In genomic region chr12:57474430-57474829, GRCh38 we compare ENCODE assay signal across 14 cellular contexts. TPM values are rescaled to one million over a fixed set of nuclear protein-coding genes. Genes with fewer than 3 reads are reported as not detected.
DNase-seq lines count a peak whose midpoint lies in the region; ATAC-seq, FAIRE-seq and TF ChIP-seq lines count a peak whose summit lies in the region.
"Had no signal": no experiment of that assay in that cellular context is flagged by ENCODE, and none has a peak within 500 bp of the region (broad histone marks: within the 10 kb centered on the region; RNA-seq: fewer than 3 reads in every experiment).

No MANE protein-coding gene starts in this region.

- peaks cover 44% of the 10 kb centered on the region for H3K36me3 Mint-ChIP-seq in T-helper 1 cell treated with Interleukin-12 subunit alpha and Interleukin-12 subunit beta and Interleukin-4 antibody, amounts not matched to agents 30 μg/mL and 1 μg/mL, for 36 hours (ENCODE audit: low read depth)
- peaks cover 60% of the 10 kb centered on the region for H3K36me3 Mint-ChIP-seq in activated naive CD8-positive, alpha-beta T cell treated with anti-CD3 and anti-CD28 coated beads for 36 hours
- peaks cover 15% of the 10 kb centered on the region for H3K36me3 Mint-ChIP-seq in natural killer cell treated with Interleukin-12 subunit alpha and Interleukin-12 subunit beta and Interleukin-15 and Interleukin-18, amount 100 ng/mL, for 72 hours

- no peak for ATAC-seq in natural killer cell treated with Interleukin-12 subunit alpha and Interleukin-12 subunit beta and Interleukin-15 and Interleukin-18, amount 100 ng/mL, for 72 hours
- no peak for ATAC-seq in GM21529 (IDR thresholded peaks at IDR 0.05; ENCODE audit: unreplicated experiment)
- ATAC-seq: left lobe of liver had no signal

- H3K9me3 Mint-ChIP-seq in T-helper 1 cell treated with Interleukin-12 subunit alpha and Interleukin-12 subunit beta and Interleukin-4 antibody, amounts not matched to agents 30 μg/mL and 1 μg/mL, for 36 hours = no peaks in the 10 kb centered on the region
- no peaks in the 10 kb centered on the region for H3K9me3 Mint-ChIP-seq in activated naive CD8-positive, alpha-beta T cell treated with anti-CD3 and anti-CD28 coated beads for 36 hours
- H3K9me3 Mint-ChIP-seq in natural killer cell treated with Interleukin-12 subunit alpha and Interleukin-12 subunit beta and Interleukin-15 and Interleukin-18, amount 100 ng/mL, for 72 hours = no peaks in the 10 kb centered on the region
- H3K9me3 Mint-ChIP-seq: HFFc6 had no signal

- H3K4me1 Mint-ChIP-seq in T-helper 1 cell treated with Interleukin-12 subunit alpha and Interleukin-12 subunit beta and Interleukin-4 antibody, amounts not matched to agents 30 μg/mL and 1 μg/mL, for 36 hours (ENCODE audit: low read depth) = peaks cover 46% of the 10 kb centered on the region
- peaks cover 47% of the 10 kb centered on the region for H3K4me1 Mint-ChIP-seq in activated naive CD8-positive, alpha-beta T cell treated with anti-CD3 and anti-CD28 coated beads for 36 hours
- H3K4me1 Mint-ChIP-seq in natural killer cell treated with Interleukin-12 subunit alpha and Interleukin-12 subunit beta and Interleukin-15 and Interleukin-18, amount 100 ng/mL, for 72 hours (ENCODE audit: low read depth in 2 of 2) = peaks cover 67 to 70% of the 10 kb centered on the region in 2 donors

- peak; percentile 43 for FAIRE-seq in GM12891 (lab: Jason Lieb, UNC)
- FAIRE-seq: A549 had no signal

- H3K4me3 Mint-ChIP-seq in T-helper 1 cell treated with Interleukin-12 subunit alpha and Interleukin-12 subunit beta and Interleukin-4 antibody, amounts not matched to agents 30 μg/mL and 1 μg/mL, for 36 hours = peak overlapping the region; percentile 68
- peak overlapping the region; percentile 63 for H3K4me3 Mint-ChIP-seq in activated naive CD8-positive, alpha-beta T cell treated with anti-CD3 and anti-CD28 coated beads for 36 hours
- H3K4me3 Mint-ChIP-seq in natural killer cell treated with Interleukin-12 subunit alpha and Interleukin-12 subunit beta and Interleukin-15 and Interleukin-18, amount 100 ng/mL, for 72 hours = peak overlapping the region; percentile 75
- H3K4me3 Mint-ChIP-seq: HFFc6 had no signal

- H3K27ac Mint-ChIP-seq in T-helper 1 cell treated with Interleukin-12 subunit alpha and Interleukin-12 subunit beta and Interleukin-4 antibody, amounts not matched to agents 30 μg/mL and 1 μg/mL, for 36 hours = peak overlapping the region; percentile 22
- peak overlapping the region; percentile 43 for H3K27ac Mint-ChIP-seq in activated naive CD8-positive, alpha-beta T cell treated with anti-CD3 and anti-CD28 coated beads for 36 hours
- H3K27ac Mint-ChIP-seq in natural killer cell treated with Interleukin-12 subunit alpha and Interleukin-12 subunit beta and Interleukin-15 and Interleukin-18, amount 100 ng/mL, for 72 hours = peak overlapping the region; percentile 77 to 87
- H3K27ac Mint-ChIP-seq: HFFc6 had no signal

- no peak for TF ChIP-seq POLR2A in GM12891 (IDR thresholded peaks at IDR 0.05; ENCODE audit: low read depth, low read length)

- no peaks in the 10 kb centered on the region for H3K27me3 Mint-ChIP-seq in T-helper 1 cell treated with Interleukin-12 subunit alpha and Interleukin-12 subunit beta and Interleukin-4 antibody, amounts not matched to agents 30 μg/mL and 1 μg/mL, for 36 hours (ENCODE audit: low read depth)
- no peaks in the 10 kb centered on the region for H3K27me3 Mint-ChIP-seq in activated naive CD8-positive, alpha-beta T cell treated with anti-CD3 and anti-CD28 coated beads for 36 hours
- no peaks in the 10 kb centered on the region for H3K27me3 Mint-ChIP-seq in natural killer cell treated with Interleukin-12 subunit alpha and Interleukin-12 subunit beta and Interleukin-15 and Interleukin-18, amount 100 ng/mL, for 72 hours

- DNase-seq in T-helper 1 cell (no peak), GM12891 (ENCODE audit: insufficient read length, low spot score) (no peak), NCI-H82 (lab: John Stamatoyannopoulos, UW) (no peak), NOMO-1 (lab: John Stamatoyannopoulos, UW; ENCODE audit: unreplicated experiment in 2 of 2) (no peak)
- no peak for DNase-seq in activated naive CD8-positive, alpha-beta T cell treated with anti-CD3 and anti-CD28 coated beads for 36 hours
- DNase-seq in natural killer cell treated with Interleukin-12 subunit alpha and Interleukin-12 subunit beta and Interleukin-15 and Interleukin-18, amount 100 ng/mL, for 72 hours (ENCODE audit: low spot score) = no peak
- DNase-seq: effector CD4-positive, alpha-beta T cell; GDM1; HFFc6 had no signal

TF ChIP-seq in GM12891, 5 proteins besides CTCF, POLR2A, EP300 and RAD21:
- TF ChIP-seq SPI1 (IDR thresholded peaks at IDR 0.05; ENCODE audit: low read depth, low read length) (no peak), POLR2AphosphoS5 (IDR thresholded peaks at IDR 0.05; ENCODE audit: low read depth, low read length) (no peak), POU2F2 (IDR thresholded peaks at IDR 0.05; ENCODE audit: low read depth, low read length) (no peak), PAX5 (IDR thresholded peaks at IDR 0.05; ENCODE audit: insufficient read depth, low read length, severe bottlenecking) (no peak), TAF1 (IDR thresholded peaks at IDR 0.05; ENCODE audit: low read depth, low read length) (no peak)

RNA-seq across cellular contexts. Expression of gene ARHGAP9, which starts 5.2 kb away (rescaled TPM):
- polyA plus RNA-seq in GM12891 (2012; ENCODE audit: low read depth, missing spikeins) = 71.0 TPM
- total RNA-seq in activated naive CD8-positive, alpha-beta T cell treated with anti-CD3 and anti-CD28 coated beads for 36 hours = 100 to 1,000 TPM; 154 to 162 TPM
- 100 to 1,000 TPM; 138 to 154 TPM for total RNA-seq in natural killer cell treated with Interleukin-12 subunit alpha and Interleukin-12 subunit beta and Interleukin-15 and Interleukin-18, amount 100 ng/mL, for 72 hours

RNA-seq across cellular contexts. Expression of gene MARS1, which starts 13.4 kb away (rescaled TPM):
- polyA plus RNA-seq in GM12891 (2012; ENCODE audit: low read depth, missing spikeins) = 93.4 TPM
- total RNA-seq in activated naive CD8-positive, alpha-beta T cell treated with anti-CD3 and anti-CD28 coated beads for 36 hours = 100 to 1,000 TPM; 423 to 460 TPM
- 100 to 1,000 TPM; 336 to 446 TPM for total RNA-seq in natural killer cell treated with Interleukin-12 subunit alpha and Interleukin-12 subunit beta and Interleukin-15 and Interleukin-18, amount 100 ng/mL, for 72 hours

RNA-seq across cellular contexts. Expression of gene GLI1, which starts 14.8 kb away (rescaled TPM):
- 0.42 TPM for polyA plus RNA-seq in GM12891 (2012; ENCODE audit: low read depth, missing spikeins)
- under 1 TPM; 0.56 to 0.62 TPM for total RNA-seq in activated naive CD8-positive, alpha-beta T cell treated with anti-CD3 and anti-CD28 coated beads for 36 hours
- total RNA-seq in natural killer cell treated with Interleukin-12 subunit alpha and Interleukin-12 subunit beta and Interleukin-15 and Interleukin-18, amount 100 ng/mL, for 72 hours = 1 to 10 TPM in 1 of 2 donors, under 1 TPM in 1; 0.61 to 1.0 TPM

RNA-seq across cellular contexts. Expression of gene INHBE, which starts 19.3 kb away (rescaled TPM):
- 0.41 TPM for polyA plus RNA-seq in GM12891 (2012; ENCODE audit: low read depth, missing spikeins)
- 1 to 10 TPM; 1.2 to 1.7 TPM for total RNA-seq in activated naive CD8-positive, alpha-beta T cell treated with anti-CD3 and anti-CD28 coated beads for 36 hours
- under 1 TPM in 1 of 2 donors, not detected in 1; 0.45 TPM for total RNA-seq in natural killer cell treated with Interleukin-12 subunit alpha and Interleukin-12 subunit beta and Interleukin-15 and Interleukin-18, amount 100 ng/mL, for 72 hours
- total RNA-seq: temporal lobe had no signal

RNA-seq across cellular contexts. Expression of gene INHBC, which starts 39.8 kb away (rescaled TPM):
- 0.15 TPM for polyA plus RNA-seq in GM12891 (2012; ENCODE audit: low read depth, missing spikeins)
- not detected for total RNA-seq in activated naive CD8-positive, alpha-beta T cell treated with anti-CD3 and anti-CD28 coated beads for 36 hours
- not detected for total RNA-seq in natural killer cell treated with Interleukin-12 subunit alpha and Interleukin-12 subunit beta and Interleukin-15 and Interleukin-18, amount 100 ng/mL, for 72 hours
- total RNA-seq: HFFc6, temporal lobe had no signal

Comparison
In these comparisons a context has a peak if more than half of its experiments do, and no peak if none do; other contexts are left out.
1. H3K27ac Mint-ChIP-seq: peak in every context shown above with its lines; median percentile 82 in natural killer cell treated with Interleukin-12 subunit alpha and Interleukin-12 subunit beta and Interleukin-15 and Interleukin-18, amount 100 ng/mL, for 72 hours; 43 in activated naive CD8-positive, alpha-beta T cell treated with anti-CD3 and anti-CD28 coated beads for 36 hours; 22 in T-helper 1 cell treated with Interleukin-12 subunit alpha and Interleukin-12 subunit beta and Interleukin-4 antibody, amounts not matched to agents 30 μg/mL and 1 μg/mL, for 36 hours.